Comparison of ENCODE assay signal across 12 cellular contexts in genomic region chr16:85699628-85700027, GRCh38. TPM values are rescaled to one million over a fixed set of nuclear protein-coding genes. Genes with fewer than 3 reads are reported as not detected.
DNase-seq lines count a peak whose midpoint lies in the region; ATAC-seq and TF ChIP-seq lines count a peak whose summit lies in the region.
"Had no signal": no experiment of that assay in that cellular context is flagged by ENCODE, and none has a peak within 500 bp of the region (broad histone marks: within the 10 kb centered on the region; RNA-seq: fewer than 3 reads in every experiment).

No MANE protein-coding gene starts in this region.

- H3K14ac ChIP-seq in trophoblast cell (ENCODE audit: low read length) = no peak overlapping the region

- H3K4me3 ChIP-seq in RWPE2 (ENCODE audit: severe bottlenecking) (no peak overlapping the region), fibroblast of pulmonary artery (replicated peaks; ENCODE audit: low read depth, low read length) (no peak overlapping the region), trophoblast cell (ENCODE audit: low read depth, low read length) (no peak overlapping the region)
- H3K4me3 ChIP-seq: skin epidermis had no signal

- TF ChIP-seq CTCF in RWPE2 (IDR thresholded peaks at IDR 0.05; ENCODE audit: poor library complexity, severe bottlenecking) (no peak), fibroblast of pulmonary artery (IDR thresholded peaks at IDR 0.05; ENCODE audit: low read length, missing control alignments) (no peak), GM13977 (IDR thresholded peaks at IDR 0.05; ENCODE audit: extremely low read depth, insufficient read depth, missing control alignments) (no peak)

- no peak overlapping the region for H2BK5ac ChIP-seq in trophoblast cell (ENCODE audit: low read depth, low read length, poor library complexity)

- H3K4me2 ChIP-seq in trophoblast cell (ENCODE audit: low read length) = no peak overlapping the region

- no peak overlapping the region for H4K91ac ChIP-seq in trophoblast cell (ENCODE audit: low read depth, low read length)

- H3K27me3 ChIP-seq in RWPE2 (ENCODE audit: insufficient read depth, poor library complexity, severe bottlenecking) = no peaks in the 10 kb centered on the region
- no peaks in the 10 kb centered on the region for H3K27me3 ChIP-seq in trophoblast cell (ENCODE audit: insufficient read depth, low read length)

- in situ Hi-C loops in GM13977 (cut with MboI; ENCODE audit: low pct_unique_long_range_greater_than_20kb, low sequenced_read_pairs, unreplicated experiment) = no loop called here

- H4K8ac ChIP-seq in trophoblast cell (ENCODE audit: low read depth, low read length) = no peak overlapping the region

- H3K79me1 ChIP-seq in trophoblast cell (ENCODE audit: low read length) = no peaks in the 10 kb centered on the region

- H3K36me3 Mint-ChIP-seq in T-helper 17 cell (ENCODE audit: low read depth) = no peaks in the 10 kb centered on the region

- H3K4me1 Mint-ChIP-seq in T-helper 17 cell = no peaks in the 10 kb centered on the region

- H3K23ac ChIP-seq in trophoblast cell (ENCODE audit: low read length) = no peak overlapping the region

- H3K9me3 ChIP-seq in RWPE2 (ENCODE audit: severe bottlenecking) (no peaks in the 10 kb centered on the region), trophoblast cell (ENCODE audit: insufficient read depth, low read depth, low read length) (peaks cover 2% of the 10 kb centered on the region), T-helper 17 cell (ENCODE audit: control insufficient read depth, low read length, poor library complexity, severe bottlenecking) (no peaks in the 10 kb centered on the region)

- H3K79me2 ChIP-seq in trophoblast cell (ENCODE audit: control insufficient read depth, insufficient read depth, low read length, poor library complexity) = no peaks in the 10 kb centered on the region

- no peak overlapping the region for H3K18ac ChIP-seq in trophoblast cell (ENCODE audit: low read length)

- H2BK12ac ChIP-seq in trophoblast cell (ENCODE audit: low read length) = no peak overlapping the region

- H3K4me3 Mint-ChIP-seq in T-helper 17 cell = no peak overlapping the region

- H2AK5ac ChIP-seq in trophoblast cell (ENCODE audit: low read length) = no peak overlapping the region

- H3K9ac ChIP-seq in trophoblast cell (ENCODE audit: low read length) = no peak overlapping the region

- DNase-seq in GM04503 (ENCODE audit: low read depth) (peak; percentile 23), RWPE2 (ENCODE audit: low spot score) (no peak), fibroblast of pulmonary artery (ENCODE audit: low read depth) (peak; percentile 37), trophoblast cell (peak; percentile 57 to 76), T-helper 17 cell (no peak), GM13977 (ENCODE audit: low spot score) (no peak), D341Med (ENCODE audit: low spot score) (no peak)
- DNase-seq: activated T-cell treated with anti-CD3 and anti-CD28 coated beads, Interleukin-2, amount 50 U/mL, for 48 hours; KBM-7; NCI-H748 treated with DMSO at 0.1 percent for 48 hours had no signal

- peak; percentile 44 for ATAC-seq in RWPE2 (ENCODE audit: low read depth)
- no peak for ATAC-seq in T-helper 17 cell
- ATAC-seq in GM18909 (IDR thresholded peaks at IDR 0.05; ENCODE audit: poor library complexity, unreplicated experiment) = no peak

- WGBS in trophoblast cell (ENCODE audit: extremely low coverage, insufficient coverage, insufficient read length) = no CpG with 5 or more reads among the region's 7 CpGs

- H2BK120ac ChIP-seq in trophoblast cell (ENCODE audit: insufficient read depth, low read length, poor library complexity) = no peak overlapping the region

- no peak overlapping the region for H4K12ac ChIP-seq in trophoblast cell (ENCODE audit: low read depth, low read length)

- H3K4me1 ChIP-seq in RWPE2 (ENCODE audit: insufficient read depth, poor library complexity, severe bottlenecking) (peaks cover 22% of the 10 kb centered on the region), trophoblast cell (ENCODE audit: control insufficient read depth in 1 of 2, insufficient read depth in 2 of 2, low read length in 2 of 2) (no peaks in the 10 kb centered on the region)

- H2AFZ ChIP-seq in trophoblast cell (ENCODE audit: insufficient read depth, low read length, poor library complexity) = no peak overlapping the region

- no peak overlapping the region for H3K4ac ChIP-seq in trophoblast cell (ENCODE audit: low read depth, low read length)

- no peak overlapping the region for H3K27ac Mint-ChIP-seq in T-helper 17 cell

- peaks cover 17% of the 10 kb centered on the region; the same call in 1 of the 2 replicates for H3K36me3 ChIP-seq in RWPE2 (ENCODE audit: low read depth)
- H3K36me3 ChIP-seq in trophoblast cell (ENCODE audit: control insufficient read depth in 1 of 2, insufficient read depth in 2 of 2, low read length in 2 of 2) = no peaks in the 10 kb centered on the region

- peaks cover 19% of the 10 kb centered on the region for H3K27me3 Mint-ChIP-seq in T-helper 17 cell

- H3K27ac ChIP-seq in RWPE2 (ENCODE audit: poor library complexity, severe bottlenecking) (no peak overlapping the region), trophoblast cell (ENCODE audit: low read depth, low read length) (no peak overlapping the region)
- H3K27ac ChIP-seq: skin epidermis had no signal

RNA-seq across cellular contexts. Expression of gene GINS2, which starts 10.9 kb away (rescaled TPM):
- polyA plus RNA-seq in trophoblast cell (2013) = 11.3 and 12.4 TPM in 2 replicates
- total RNA-seq in T-helper 17 cell = 1 to 10 TPM in 1 of 2 donors, under 1 TPM in 1; 0.86 to 1.5 TPM

RNA-seq across cellular contexts. Expression of gene C16orf74, which starts 51.3 kb away (rescaled TPM):
- polyA plus RNA-seq in trophoblast cell (2013) = 23.7 and 24.1 TPM in 2 replicates
- total RNA-seq in T-helper 17 cell = 1 to 10 TPM; 4.6 to 7.2 TPM

Comparison
In these comparisons a context has a peak if more than half of its experiments do, and no peak if none do; other contexts are left out.
1. DNase-seq: peak in GM04503 (single experiment), fibroblast of pulmonary artery (single experiment) and trophoblast cell (2 of 2); none in RWPE2 (single experiment), T-helper 17 cell (0 of 3), GM13977 (single experiment) and D341Med (single experiment).